In genomic region chr19:19643158-19644053, GRCh38 we compare ENCODE assay signal across 8 cellular contexts. TPM values are rescaled to one million over a fixed set of nuclear protein-coding genes. Genes with fewer than 3 reads are reported as not detected.
DNase-seq lines count a peak whose midpoint lies in the region; ATAC-seq and TF ChIP-seq lines count a peak whose summit lies in the region.

Gene GMIP (minus strand): TSS chr19:19643657. CDS start chr19:19643529, 128 bp downstream.

- WGBS in liver = 2% methylated on average over 50 of the region's 50 CpGs

- peak within 1 kb of the TSS; percentile 71 to 89 (median 72) for H3K4me3 ChIP-seq in liver (ENCODE audit: low read depth in 1 of 3, low read length in 3 of 3)

- H3K9me3 ChIP-seq in liver (ENCODE audit: control insufficient read depth in 4 of 4, low read length in 3 of 4) = no peaks in the 10 kb centered on the region

- H3K36me3 ChIP-seq in liver (ENCODE audit: control insufficient read depth in 4 of 4, insufficient read depth in 3 of 4, low read depth in 1 of 4, low read length in 3 of 4) = peaks cover 14 to 33% (median 19%) of the 10 kb centered on the region in 4 donors

- H3K4me1 ChIP-seq in liver (ENCODE audit: control insufficient read depth in 4 of 4, insufficient read depth in 4 of 4, low read length in 3 of 4) = peaks cover 1 to 15% (median 8%) of the 10 kb centered on the region in 4 donors

- peak within 1 kb of the TSS; percentile 80 for H3K27ac ChIP-seq in 22Rv1
- peak within 1 kb of the TSS; percentile 43 to 73 for H3K27ac ChIP-seq in liver (ENCODE audit: low read depth in 1 of 2, low read length in 2 of 2)

- peak within 1 kb of the TSS; percentile 58 to 66 for H3K9ac ChIP-seq in liver (ENCODE audit: low read depth in 1 of 2, low read length in 2 of 2)

- ATAC-seq in GM18498 (IDR thresholded peaks at IDR 0.05; ENCODE audit: unreplicated experiment) = peak; percentile 70
- ATAC-seq in HG03025 (IDR thresholded peaks at IDR 0.05; ENCODE audit: low FRiP score, unreplicated experiment) = peak; percentile 47

- peak; percentile 52 for DNase-seq in NCI-H226
- peak; percentile 85 to 86 for DNase-seq in activated CD4-positive, alpha-beta T cell treated with anti-CD3 and anti-CD28 coated beads for 4 hours
- peak; percentile 32 for DNase-seq in dedifferentiated amniotic fluid mesenchymal stem cell (ENCODE audit: extremely low spot score)
- peak; percentile 81 to 85 for DNase-seq in stimulated activated CD4-positive, alpha-beta T cell treated with anti-CD3 and anti-CD28 coated beads, Interleukin-4, amount 100 ng/mL, for 48 hours (ENCODE audit: low read depth in 2 of 2)

- TF ChIP-seq CTCF in 22Rv1 (IDR thresholded peaks at IDR 0.05) (peak; percentile 94), liver (IDR thresholded peaks at IDR 0.05; ENCODE audit: low read depth, low read length, missing input control) (peak; percentile 61)

- peak; percentile 69 to 82 for TF ChIP-seq RAD21 in liver (IDR thresholded peaks at IDR 0.05)

- H3K27me3 ChIP-seq in liver (ENCODE audit: control insufficient read depth in 4 of 4, insufficient read depth in 4 of 4, low read length in 3 of 4) = no peaks in the 10 kb centered on the region

TF ChIP-seq in liver, 16 proteins besides CTCF, POLR2A, EP300 and RAD21:
- TF ChIP-seq, protein P1, sequence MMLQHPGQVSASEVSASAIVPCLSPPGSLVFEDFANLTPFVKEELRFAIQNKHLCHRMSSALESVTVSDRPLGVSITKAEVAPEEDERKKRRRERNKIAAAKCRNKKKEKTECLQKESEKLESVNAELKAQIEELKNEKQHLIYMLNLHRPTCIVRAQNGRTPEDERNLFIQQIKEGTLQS (IDR thresholded peaks at IDR 0.05) = no peak
- TF ChIP-seq JUND (IDR thresholded peaks at IDR 0.05) = no peak
- no peak for TF ChIP-seq SP1 (IDR thresholded peaks at IDR 0.05)
- no peak for TF ChIP-seq NR2F2 (IDR thresholded peaks at IDR 0.05)
- no peak for TF ChIP-seq EGR1 (IDR thresholded peaks at IDR 0.05; ENCODE audit: low read depth in 2 of 2)
- TF ChIP-seq HNF4G (IDR thresholded peaks at IDR 0.05) = no peak
- TF ChIP-seq YY1 (IDR thresholded peaks at IDR 0.05) = no peak
- TF ChIP-seq ZBTB33 (IDR thresholded peaks at IDR 0.05) = no peak
- no peak for TF ChIP-seq GABPA (IDR thresholded peaks at IDR 0.05 in 1 of 2, conservative IDR thresholded peaks at IDR 0.05 in 1 of 2)
- no peak for TF ChIP-seq TAF1 (conservative IDR thresholded peaks at IDR 0.05)
- TF ChIP-seq FOXA2 (IDR thresholded peaks at IDR 0.05) = no peak
- TF ChIP-seq RXRA (IDR thresholded peaks at IDR 0.05) = no peak
- no peak for TF ChIP-seq HNF4A (conservative IDR thresholded peaks at IDR 0.05)
- TF ChIP-seq FOXA1 (IDR thresholded peaks at IDR 0.05) = no peak

RNA-seq across cellular contexts. Expression of gene GMIP, which starts in this region (rescaled TPM):
- total RNA-seq in liver = 1 to 10 TPM; 5.3 to 6.5 TPM
- 1 to 10 TPM in 1 of 2 donors, under 1 TPM in 1; 0.89 to 3.4 TPM for polyA plus RNA-seq in liver

Comparison
In these comparisons a context has a peak if more than half of its experiments do, and no peak if none do; other contexts are left out.
1. Peak in every context shown above with its lines: DNase-seq, ATAC-seq, H3K4me3 ChIP-seq and H3K27ac ChIP-seq.
2. DNase-seq: peak in every context shown above with its lines; median percentile 86 in activated CD4-positive, alpha-beta T cell treated with anti-CD3 and anti-CD28 coated beads for 4 hours; 83 in stimulated activated CD4-positive, alpha-beta T cell treated with anti-CD3 and anti-CD28 coated beads, Interleukin-4, amount 100 ng/mL, for 48 hours; 52 in NCI-H226; 32 in dedifferentiated amniotic fluid mesenchymal stem cell.